8 cellular contexts compared by ENCODE assay signal in genomic region chr2:1140389-1141003, GRCh38.
DNase-seq lines count a peak whose midpoint lies in the region; ATAC-seq, FAIRE-seq and TF ChIP-seq lines count a peak whose summit lies in the region.

No MANE protein-coding gene starts in this region.

- H3K4me3 ChIP-seq in pancreas = no peak overlapping the region

- no peak overlapping the region for H3K27ac ChIP-seq in pancreas

- CTCF ChIA-PET in activated CD4-positive, alpha-beta memory T cell treated with anti-CD3 and anti-CD28 coated beads for 36 hours (lab: Charles Lee) = interaction anchor here (0.6 to 1.8 kb wide), 12 partner anchors 8 to 559 kb away, joined by 3 to 6 read pairs (median 3); no protein-coding TSS in a partner anchor

- H3K4me1 Mint-ChIP-seq in activated CD4-positive, alpha-beta memory T cell treated with anti-CD3 and anti-CD28 coated beads for 36 hours (ENCODE audit: low read depth) = peaks cover 15% of the 10 kb centered on the region

- H3K4me1 ChIP-seq in pancreas = no peaks in the 10 kb centered on the region

- no peaks in the 10 kb centered on the region for H3K36me3 Mint-ChIP-seq in activated CD4-positive, alpha-beta memory T cell treated with anti-CD3 and anti-CD28 coated beads for 36 hours

- intact Hi-C loops in activated CD4-positive, alpha-beta memory T cell treated with anti-CD3 and anti-CD28 coated beads for 36 hours (cut with micrococcal nuclease) = no loop called here
- intact Hi-C loops in pancreas (cut with DNase I) = no loop called here

- peak; percentile 74 for ATAC-seq in HG03565 (IDR thresholded peaks at IDR 0.05; ENCODE audit: unreplicated experiment)
- ATAC-seq in pancreas = peak; percentile 84 to 98 (median 86)
- no peak for ATAC-seq in GM19328 (IDR thresholded peaks at IDR 0.05; ENCODE audit: unreplicated experiment)

- TF ChIP-seq POLR2A in erythroblast (IDR thresholded peaks at IDR 0.05; ENCODE audit: low read length) = no peak

- no peaks in the 10 kb centered on the region for H3K27me3 ChIP-seq in pancreas

- WGBS in pancreas, 2 donors = 18 to 20% methylated on average over 17 of the region's 17 CpGs

- DNase-seq in NCI-H82 (lab: John Stamatoyannopoulos, UW) = peak; percentile 56
- DNase-seq in NCI-H82 treated with DMSO at 0.1 percent for 48 hours (lab: John Stamatoyannopoulos, UW; ENCODE audit: unreplicated experiment) = no peak
- peak; percentile 62 for DNase-seq in activated CD4-positive, alpha-beta memory T cell treated with anti-CD3 and anti-CD28 coated beads for 36 hours
- peak; percentile 12 to 42 for DNase-seq in erythroblast (lab: John Stamatoyannopoulos, UW)
- peak in 4 of 6 donors; percentile 24 to 84 (median 54) for DNase-seq in pancreas
- DNase-seq in NCI-H2081 (lab: John Stamatoyannopoulos, UW) = no peak

- H3K9me3 Mint-ChIP-seq in activated CD4-positive, alpha-beta memory T cell treated with anti-CD3 and anti-CD28 coated beads for 36 hours = no peaks in the 10 kb centered on the region

- POLR2A ChIA-PET in activated CD4-positive, alpha-beta memory T cell treated with anti-CD3 and anti-CD28 coated beads for 36 hours (lab: Charles Lee) = no interaction called here

- peaks cover 8% of the 10 kb centered on the region for H3K27me3 Mint-ChIP-seq in activated CD4-positive, alpha-beta memory T cell treated with anti-CD3 and anti-CD28 coated beads for 36 hours

- no peak for FAIRE-seq in pancreas (lab: Jason Lieb, UNC)

- TF ChIP-seq CTCF in pancreas (IDR thresholded peaks at IDR 0.05) = peak; percentile 70 to 97 (median 85)

- H3K27ac Mint-ChIP-seq in activated CD4-positive, alpha-beta memory T cell treated with anti-CD3 and anti-CD28 coated beads for 36 hours = no peak overlapping the region

- no peaks in the 10 kb centered on the region for H3K9me3 ChIP-seq in pancreas

- H3K36me3 ChIP-seq in pancreas = no peaks in the 10 kb centered on the region

- no peak overlapping the region for H3K4me3 Mint-ChIP-seq in activated CD4-positive, alpha-beta memory T cell treated with anti-CD3 and anti-CD28 coated beads for 36 hours

Comparison
In these comparisons a context has a peak if more than half of its experiments do, and no peak if none do; other contexts are left out.
1. DNase-seq: peak in NCI-H82 (single experiment), activated CD4-positive, alpha-beta memory T cell treated with anti-CD3 and anti-CD28 coated beads for 36 hours (single experiment), erythroblast (2 of 2) and pancreas (4 of 6); none in NCI-H82 treated with DMSO at 0.1 percent for 48 hours (single experiment) and NCI-H2081 (0 of 2).